ENCODE assay signal across 24 cellular contexts in genomic region chr12:106717671-106718070, GRCh38.
"Had no signal": no experiment of that assay in that cellular context is flagged by ENCODE, and none has a peak within 500 bp of the region (broad histone marks: within the 10 kb centered on the region; RNA-seq: fewer than 3 reads in every experiment).

No MANE protein-coding gene starts in this region.

- FAIRE-seq: HTR-8/SVneo, RCC 7860 had no signal

- H3K4me3 ChIP-seq: MG63, SJSA1, SK-N-MC had no signal

- H3K9me3 ChIP-seq: MG63, SJSA1 had no signal

- H3K36me3 ChIP-seq: MG63, SJSA1 had no signal

- H3K4me1 ChIP-seq: SJSA1 had no signal

- H3K27ac ChIP-seq: HL-60, SJSA1, SK-N-MC had no signal

- H3K27me3 ChIP-seq: SJSA1 had no signal

- DNase-seq: IMR-90, Karpas-422, KG1, MG63, NCI-H1092 treated with DMSO at 0.1 percent for 48 hours, NCI-H146, NCI-H1694 treated with DMSO at 0.1 percent for 48 hours, NCI-H1930, NCI-H2081 treated with DMSO at 0.1 percent for 48 hours, NCI-H2171, NCI-H226, NCI-H446, NCI-H510A, NCI-H524 treated with DMSO at 0.1 percent for 48 hours, NCI-H69, NCI-H774, Right ventricle myocardium superior, RPMI8226, SIG-M5 had no signal
